9 cellular contexts compared by ENCODE assay signal in genomic region chr17:51585514-51586104, GRCh38.
A peak's percentile ranks its signal among the peaks of the same experiment; 100 is the strongest.
DNase-seq lines count a peak whose midpoint lies in the region; ATAC-seq, FAIRE-seq and TF ChIP-seq lines count a peak whose summit lies in the region.
"Had no signal": no experiment of that assay in that cellular context is flagged by ENCODE, and none has a peak within 500 bp of the region (broad histone marks: within the 10 kb centered on the region; RNA-seq: fewer than 3 reads in every experiment).

No MANE protein-coding gene starts in this region.

- peaks cover 3% of the 10 kb centered on the region for H3K36me3 Mint-ChIP-seq in T-cell

- H3K27me3 Mint-ChIP-seq in T-cell, result peaks cover 6 to 16% of the 10 kb centered on the region in 2 donors

- peaks cover 4% of the 10 kb centered on the region for H3K9me3 ChIP-seq in upper lobe of right lung

- TF ChIP-seq CTCF in bronchial epithelial cell (IDR thresholded peaks at IDR 0.05; ENCODE audit: insufficient read depth, low read length, severe bottlenecking) (peak; percentile 56), upper lobe of right lung (IDR thresholded peaks at IDR 0.05) (no peak)

- H3K27me3 ChIP-seq in bronchial epithelial cell (ENCODE audit: control insufficient read depth, insufficient read depth, low read length), result no peaks in the 10 kb centered on the region
- H3K27me3 ChIP-seq in upper lobe of right lung, result no peaks in the 10 kb centered on the region

- no peaks in the 10 kb centered on the region for H3K4me1 Mint-ChIP-seq in T-cell

- no peaks in the 10 kb centered on the region for H3K4me1 ChIP-seq in upper lobe of right lung

- H3K36me3 ChIP-seq in bronchial epithelial cell (ENCODE audit: control insufficient read depth, insufficient read depth, low read length), result no peaks in the 10 kb centered on the region
- H3K36me3 ChIP-seq in upper lobe of right lung, result no peaks in the 10 kb centered on the region

- H3K4me3 Mint-ChIP-seq in T-cell, result no peak overlapping the region

- peak; percentile 14 for DNase-seq in NCI-H1436 (lab: John Stamatoyannopoulos, UW)
- no peak for DNase-seq in NCI-H1436 treated with DMSO at 0.1 percent for 48 hours (lab: John Stamatoyannopoulos, UW)
- peak; percentile 59 for DNase-seq in NAMALWA (ENCODE audit: low spot score)
- peak; percentile 17 for DNase-seq in bronchial epithelial cell (ENCODE audit: low read depth)
- DNase-seq in pons (ENCODE audit: low spot score), result peak; percentile 38
- no peak for DNase-seq in T-cell
- DNase-seq in upper lobe of right lung, result no peak
- DNase-seq: hippocampal formation had no signal

- FAIRE-seq in bronchial epithelial cell (lab: Jason Lieb, UNC), result no peak

- no peak for ATAC-seq in T-cell (replicated peaks in 1 of 4)
- no peak for ATAC-seq in upper lobe of right lung
- no peak for ATAC-seq in HG02840 (IDR thresholded peaks at IDR 0.05; ENCODE audit: low FRiP score, unreplicated experiment)

- H3K27ac ChIP-seq in upper lobe of right lung, result no peak overlapping the region

- H3K27ac Mint-ChIP-seq in T-cell, result no peak overlapping the region

- peaks cover 7 to 17% (median 14%) of the 10 kb centered on the region in 3 donors for H3K9me3 Mint-ChIP-seq in T-cell

- intact Hi-C loops in upper lobe of right lung (cut with DNase I), result no loop called here

- POLR2A ChIA-PET in T-cell (lab: Charles Lee), result no interaction called here

- CTCF ChIA-PET in T-cell (lab: Charles Lee), result no interaction called here

- no peak overlapping the region for H3K4me3 ChIP-seq in bronchial epithelial cell (ENCODE audit: low read depth, low read length)
- no peak overlapping the region for H3K4me3 ChIP-seq in upper lobe of right lung

Comparison
In these comparisons a context has a peak if more than half of its experiments do, and no peak if none do; other contexts are left out.
1. DNase-seq: peak in NCI-H1436 (single experiment), NAMALWA (single experiment), bronchial epithelial cell (single experiment) and pons (single experiment); none in NCI-H1436 treated with DMSO at 0.1 percent for 48 hours (single experiment), T-cell (0 of 34) and upper lobe of right lung (single experiment).